10 cellular contexts compared by ENCODE assay signal in genomic region chr7:43058271-43059066, GRCh38. TPM values are rescaled to one million over a fixed set of nuclear protein-coding genes. Genes with fewer than 3 reads are reported as not detected.
DNase-seq lines count a peak whose midpoint lies in the region; ATAC-seq lines count a peak whose summit lies in the region.
"Had no signal": no experiment of that assay in that cellular context is flagged by ENCODE, and none has a peak within 500 bp of the region (broad histone marks: within the 10 kb centered on the region; RNA-seq: fewer than 3 reads in every experiment).

No MANE protein-coding gene starts in this region.

- H3K27ac Mint-ChIP-seq in activated naive CD8-positive, alpha-beta T cell treated with anti-CD3 and anti-CD28 coated beads, Interleukin-2, amount 50 U/mL, for 24 hours: no peak overlapping the region
- H3K27ac Mint-ChIP-seq: activated T-helper 1 cell treated with anti-CD3 and anti-CD28 coated beads, Interleukin-12 subunit alpha, Interleukin-12 subunit beta, Interleukin-2, Interleukin-4 antibody, amounts not matched to agents 30 ng/mL and 10 ng/mL and 1 ng/mL, durations not matched to agents 14 hours and 24 hours and 36 hours had no signal

- intact Hi-C loops in left colon (cut with DNase I, micrococcal nuclease): no loop called here

- H3K4me3 Mint-ChIP-seq in activated naive CD8-positive, alpha-beta T cell treated with anti-CD3 and anti-CD28 coated beads, Interleukin-2, amount 50 U/mL, for 24 hours: peak overlapping the region; percentile 26
- H3K4me3 Mint-ChIP-seq: activated T-helper 1 cell treated with anti-CD3 and anti-CD28 coated beads, Interleukin-12 subunit alpha, Interleukin-12 subunit beta, Interleukin-2, Interleukin-4 antibody, amounts not matched to agents 30 ng/mL and 10 ng/mL and 1 ng/mL, durations not matched to agents 14 hours and 24 hours and 36 hours; central memory CD8-positive, alpha-beta T cell had no signal

- H3K36me3 Mint-ChIP-seq in activated naive CD8-positive, alpha-beta T cell treated with anti-CD3 and anti-CD28 coated beads, Interleukin-2, amount 50 U/mL, for 24 hours (ENCODE audit: low read depth): peaks cover 2% of the 10 kb centered on the region

- no peaks in the 10 kb centered on the region for H3K27me3 Mint-ChIP-seq in activated naive CD8-positive, alpha-beta T cell treated with anti-CD3 and anti-CD28 coated beads, Interleukin-2, amount 50 U/mL, for 24 hours

- peak; percentile 62 for ATAC-seq in GM18499 (IDR thresholded peaks at IDR 0.05; ENCODE audit: insufficient read depth, unreplicated experiment)
- peak; percentile 60 for ATAC-seq in GM19463 (IDR thresholded peaks at IDR 0.05; ENCODE audit: unreplicated experiment)
- peak; percentile 61 for ATAC-seq in HG03095 (IDR thresholded peaks at IDR 0.05; ENCODE audit: unreplicated experiment)
- no peak for ATAC-seq in activated naive CD8-positive, alpha-beta T cell treated with anti-CD3 and anti-CD28 coated beads, Interleukin-2, amount 50 U/mL, for 24 hours
- no peak for ATAC-seq in left colon

- peaks cover 4% of the 10 kb centered on the region for H3K4me1 Mint-ChIP-seq in activated naive CD8-positive, alpha-beta T cell treated with anti-CD3 and anti-CD28 coated beads, Interleukin-2, amount 50 U/mL, for 24 hours
- H3K4me1 Mint-ChIP-seq: central memory CD8-positive, alpha-beta T cell had no signal

- H3K9me3 Mint-ChIP-seq in activated naive CD8-positive, alpha-beta T cell treated with anti-CD3 and anti-CD28 coated beads, Interleukin-2, amount 50 U/mL, for 24 hours: no peaks in the 10 kb centered on the region
- H3K9me3 Mint-ChIP-seq: activated T-helper 1 cell treated with anti-CD3 and anti-CD28 coated beads, Interleukin-12 subunit alpha, Interleukin-12 subunit beta, Interleukin-2, Interleukin-4 antibody, amounts not matched to agents 30 ng/mL and 10 ng/mL and 1 ng/mL, durations not matched to agents 14 hours and 24 hours and 36 hours; central memory CD8-positive, alpha-beta T cell had no signal

- no peak for DNase-seq in activated naive CD8-positive, alpha-beta T cell treated with anti-CD3 and anti-CD28 coated beads, Interleukin-2, amount 50 U/mL, for 24 hours
- DNase-seq in stimulated activated CD4-positive, alpha-beta T cell treated with anti-CD3 and anti-CD28 coated beads, Interleukin-15, amount 100 ng/mL, for 24 hours: no peak
- DNase-seq in left colon: no peak
- no peak for DNase-seq in stimulated activated CD4-positive, alpha-beta T cell treated with anti-CD3 and anti-CD28 coated beads, Interleukin-4, amount 100 ng/mL, for 1 hour
- no peak for DNase-seq in amniotic stem cell (lab: John Stamatoyannopoulos, UW)

RNA-seq across cellular contexts. Expression of gene HECW1, which starts 54.0 kb away (rescaled TPM):
- under 1 TPM; 0.58 to 0.89 TPM for total RNA-seq in left colon
- total RNA-seq: activated T-helper 1 cell treated with anti-CD3 and anti-CD28 coated beads, Interleukin-12 subunit alpha, Interleukin-12 subunit beta, Interleukin-2, Interleukin-4 antibody, amounts not matched to agents 30 ng/mL and 10 ng/mL and 1 ng/mL, durations not matched to agents 14 hours and 24 hours and 36 hours had no signal

Comparison
In these comparisons a context has a peak if more than half of its experiments do, and no peak if none do; other contexts are left out.
1. ATAC-seq: peak in GM18499 (single experiment), GM19463 (single experiment) and HG03095 (single experiment); none in activated naive CD8-positive, alpha-beta T cell treated with anti-CD3 and anti-CD28 coated beads, Interleukin-2, amount 50 U/mL, for 24 hours (single experiment) and left colon (single experiment).